ENCODE assay signal across 18 cellular contexts in the genomic region with DNA sequence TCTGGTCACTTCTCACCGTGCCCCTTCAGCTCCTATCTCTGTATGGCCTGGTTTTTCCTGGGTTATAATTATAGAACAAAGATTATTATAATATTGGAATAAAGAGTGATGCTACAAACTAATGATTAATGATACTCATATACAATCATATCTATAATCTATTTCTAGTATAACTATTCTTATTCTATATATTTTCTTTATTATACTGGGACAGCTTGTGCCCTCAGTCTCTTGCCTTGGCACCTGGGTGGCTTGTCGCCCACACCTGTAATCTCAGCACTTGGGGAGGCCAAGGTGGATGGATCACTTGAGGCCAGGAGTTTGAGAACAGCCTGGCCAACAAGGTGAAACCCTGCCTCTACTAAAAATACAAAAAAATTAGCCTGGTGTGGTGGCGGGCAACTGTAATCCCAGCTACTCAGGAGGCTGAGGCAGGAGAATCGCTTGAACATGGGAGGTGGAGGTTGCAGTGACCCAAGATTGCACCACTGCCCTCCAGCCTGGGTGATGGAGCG. TPM values are rescaled to one million over a fixed set of nuclear protein-coding genes. Genes with fewer than 3 reads are reported as not detected.
"Had no signal": no experiment of that assay in that cellular context is flagged by ENCODE, and none has a peak within 500 bp of the region (broad histone marks: within the 10 kb centered on the region; RNA-seq: fewer than 3 reads in every experiment).

No MANE protein-coding gene starts in this region.

RNA-seq across cellular contexts. Expression of gene ACY3, which starts 9.2 kb away (rescaled TPM):
- total RNA-seq: endothelial cell of umbilical vein, fibroblast of lung, fibroblast of villous mesenchyme, gastroesophageal sphincter, left ventricle myocardium superior, mesothelial cell of epicardium, posterior vena cava, skeletal muscle tissue, uterus had no signal
- polyA plus RNA-seq: endothelial cell of umbilical vein, fibroblast of lung had no signal

RNA-seq across cellular contexts. Expression of gene ALDH3B2, which starts 14.7 kb away (rescaled TPM):
- total RNA-seq: activated CD8-positive, alpha-beta T cell treated with anti-CD3 and anti-CD28 coated beads, Interleukin-2, amount 10 ng/mL, durations not matched to agents 7 days and 5 days; activated naive CD4-positive, alpha-beta T cell treated with anti-CD3 and anti-CD28 coated beads, Interleukin-2, amount 50 U/mL, for 72 hours; activated T-cell treated with anti-CD3 and anti-CD28 coated beads, Interleukin-2, amount 50 U/mL, for 72 hours; dorsolateral prefrontal cortex; endothelial cell of umbilical vein; fibroblast of lung; fibroblast of villous mesenchyme; left ventricle myocardium superior; osteoblast; posterior vena cava; right lobe of liver; skeletal muscle tissue had no signal
- polyA plus RNA-seq: endothelial cell of umbilical vein, fibroblast of lung had no signal

RNA-seq across cellular contexts. Expression of gene TBX10, which starts 20.1 kb away (rescaled TPM):
- total RNA-seq: activated CD8-positive, alpha-beta T cell treated with anti-CD3 and anti-CD28 coated beads, Interleukin-2, amount 10 ng/mL, durations not matched to agents 7 days and 5 days; activated naive CD4-positive, alpha-beta T cell treated with anti-CD3 and anti-CD28 coated beads, Interleukin-2, amount 50 U/mL, for 72 hours; activated T-cell treated with anti-CD3 and anti-CD28 coated beads, Interleukin-2, amount 50 U/mL, for 72 hours; endothelial cell of umbilical vein; fibroblast of lung; fibroblast of villous mesenchyme; gastroesophageal sphincter; mammary epithelial cell; mesothelial cell of epicardium; osteoblast; posterior vena cava; renal cortical epithelial cell; skeletal muscle tissue; uterus had no signal
- polyA plus RNA-seq: endothelial cell of umbilical vein, esophagus, fibroblast of lung, mammary epithelial cell had no signal
